In genomic region chr1:221392453-221392852, GRCh38 we compare ENCODE assay signal across 13 cellular contexts.
DNase-seq lines count a peak whose midpoint lies in the region; ATAC-seq, FAIRE-seq and TF ChIP-seq lines count a peak whose summit lies in the region.
"Had no signal": no experiment of that assay in that cellular context is flagged by ENCODE, and none has a peak within 500 bp of the region (broad histone marks: within the 10 kb centered on the region; RNA-seq: fewer than 3 reads in every experiment).

No MANE protein-coding gene starts in this region.

- peaks cover 24% of the 10 kb centered on the region for H3F3A ChIP-seq in GM23248 (ENCODE audit: insufficient read depth)

- H3K27me3 ChIP-seq in GM23248 (replicated peaks; ENCODE audit: insufficient read depth): no peaks in the 10 kb centered on the region
- H3K27me3 ChIP-seq in gastroesophageal sphincter: no peaks in the 10 kb centered on the region
- H3K27me3 ChIP-seq in subcutaneous abdominal adipose tissue (ENCODE audit: control insufficient read depth in 5 of 5, insufficient read depth in 4 of 5, low read length in 5 of 5): no peaks in the 10 kb centered on the region
- H3K27me3 ChIP-seq in CD4-positive, alpha-beta memory T cell (ENCODE audit: insufficient read depth, low read length): no peaks in the 10 kb centered on the region
- H3K27me3 ChIP-seq: ovary had no signal

- peak; percentile 91 for ATAC-seq in gastroesophageal sphincter
- ATAC-seq: activated CD8-positive, alpha-beta T cell treated with anti-CD3 and anti-CD28 coated beads for 36 hours had no signal

- H3K4me3 ChIP-seq in GM23248 (no peak overlapping the region), gastroesophageal sphincter (no peak overlapping the region), subcutaneous abdominal adipose tissue (ENCODE audit: low read depth in 1 of 5, low read length in 5 of 5) (no peak overlapping the region)
- no peak overlapping the region for H3K4me3 ChIP-seq in CD4-positive, alpha-beta memory T cell (ENCODE audit: low read length in 2 of 2)
- H3K4me3 ChIP-seq: ovary had no signal

- peak overlapping the region; percentile 28 for H3K4me2 ChIP-seq in GM23248 (ENCODE audit: unreplicated experiment)

- H3K9me3 ChIP-seq in GM23248 (ENCODE audit: low read depth) (no peaks in the 10 kb centered on the region), gastroesophageal sphincter (no peaks in the 10 kb centered on the region), subcutaneous abdominal adipose tissue (ENCODE audit: control insufficient read depth in 5 of 5, low read length in 5 of 5) (peaks cover 0 to 8% (median 5%) of the 10 kb centered on the region in 5 donors)
- H3K9me3 ChIP-seq in CD4-positive, alpha-beta memory T cell (ENCODE audit: control insufficient read depth in 1 of 2, low read length in 2 of 2): no peaks in the 10 kb centered on the region
- H3K9me3 ChIP-seq: ovary had no signal

- H3K27ac ChIP-seq in GM23248 (peak overlapping the region; percentile 27), gastroesophageal sphincter (peak overlapping the region in 3 of 4 donors; percentile 36 to 55 (median 39)), subcutaneous abdominal adipose tissue (ENCODE audit: low read depth, low read length) (peak overlapping the region; percentile 77)
- no peak overlapping the region for H3K27ac ChIP-seq in CD4-positive, alpha-beta memory T cell (ENCODE audit: low read depth, low read length)
- H3K27ac ChIP-seq: ovary had no signal

- no peak for TF ChIP-seq POLR2A in gastroesophageal sphincter (IDR thresholded peaks at IDR 0.05)
- no peak for TF ChIP-seq POLR2A in GM12891 (IDR thresholded peaks at IDR 0.05; ENCODE audit: low read depth, low read length)

- H4K20me1 ChIP-seq in GM23248 (ENCODE audit: insufficient read depth): no peaks in the 10 kb centered on the region

- TF ChIP-seq CTCF in gastroesophageal sphincter (IDR thresholded peaks at IDR 0.05): no peak

- peaks cover 0 to 5% (median 2%) of the 10 kb centered on the region in 8 donors for H3K9me3 Mint-ChIP-seq in CD4-positive, alpha-beta memory T cell
- H3K9me3 Mint-ChIP-seq: activated CD8-positive, alpha-beta T cell treated with anti-CD3 and anti-CD28 coated beads for 36 hours; activated naive CD8-positive, alpha-beta T cell treated with anti-CD3 and anti-CD28 coated beads for 36 hours had no signal

- H3K4me1 Mint-ChIP-seq in CD4-positive, alpha-beta memory T cell: no peaks in the 10 kb centered on the region

- no peak for TF ChIP-seq EP300 in gastroesophageal sphincter (IDR thresholded peaks at IDR 0.05)

- POLR2A ChIA-PET in CD4-positive, alpha-beta memory T cell (lab: Charles Lee; ENCODE audit: partially characterized antibody): no interaction called here

- CTCF ChIA-PET in CD4-positive, alpha-beta memory T cell (lab: Charles Lee; ENCODE audit: partially characterized antibody): no interaction called here

- H3K4me1 ChIP-seq in GM23248 (ENCODE audit: insufficient read depth) (peaks cover 23% of the 10 kb centered on the region), gastroesophageal sphincter (peaks cover 0 to 21% (median 0%) of the 10 kb centered on the region in 3 donors), subcutaneous abdominal adipose tissue (ENCODE audit: control insufficient read depth in 5 of 5, insufficient read depth in 5 of 5, low read length in 5 of 5) (peaks cover 4 to 27% (median 19%) of the 10 kb centered on the region in 5 donors)
- no peaks in the 10 kb centered on the region for H3K4me1 ChIP-seq in CD4-positive, alpha-beta memory T cell (ENCODE audit: insufficient read depth, low read length)

- no peaks in the 10 kb centered on the region for H3K36me3 ChIP-seq in GM23248 (ENCODE audit: low read depth)
- H3K36me3 ChIP-seq in gastroesophageal sphincter: no peaks in the 10 kb centered on the region
- H3K36me3 ChIP-seq in subcutaneous abdominal adipose tissue (ENCODE audit: control insufficient read depth in 5 of 5, insufficient read depth in 5 of 5, low read length in 5 of 5): no peaks in the 10 kb centered on the region
- no peaks in the 10 kb centered on the region for H3K36me3 ChIP-seq in CD4-positive, alpha-beta memory T cell (ENCODE audit: insufficient read depth, low read length)
- H3K36me3 ChIP-seq: ovary had no signal

- H3K27me3 Mint-ChIP-seq in CD4-positive, alpha-beta memory T cell: peaks cover 14 to 19% of the 10 kb centered on the region in 2 donors

- DNase-seq in GM23248: peak; percentile 92
- peak; percentile 56 for DNase-seq in amniotic epithelial cell (ENCODE audit: low read depth)
- no peak for DNase-seq in NCI-H2196 treated with DMSO at 0.1 percent for 48 hours (lab: John Stamatoyannopoulos, UW; ENCODE audit: unreplicated experiment)
- no peak for DNase-seq in GM12891 (ENCODE audit: insufficient read length, low spot score)
- DNase-seq in activated naive CD4-positive, alpha-beta T cell treated with Interleukin-2 at 50 U/mL for 16 hours: no peak
- no peak for DNase-seq in CD4-positive, alpha-beta memory T cell
- DNase-seq: activated CD8-positive, alpha-beta T cell treated with anti-CD3 and anti-CD28 coated beads for 36 hours; activated naive CD8-positive, alpha-beta T cell treated with anti-CD3 and anti-CD28 coated beads for 36 hours; NCI-H774; ovary had no signal

- H3K27ac Mint-ChIP-seq in CD4-positive, alpha-beta memory T cell: no peak overlapping the region
- H3K27ac Mint-ChIP-seq: activated CD8-positive, alpha-beta T cell treated with anti-CD3 and anti-CD28 coated beads for 36 hours; activated naive CD8-positive, alpha-beta T cell treated with anti-CD3 and anti-CD28 coated beads for 36 hours had no signal

- FAIRE-seq in GM12891 (lab: Jason Lieb, UNC): no peak
- FAIRE-seq: GM18507 had no signal

- H2AFZ ChIP-seq in GM23248: no peak overlapping the region

- intact Hi-C loops in CD4-positive, alpha-beta memory T cell (cut with micrococcal nuclease): no loop called here

- no peaks in the 10 kb centered on the region for H3K36me3 Mint-ChIP-seq in CD4-positive, alpha-beta memory T cell
- H3K36me3 Mint-ChIP-seq: activated naive CD8-positive, alpha-beta T cell treated with anti-CD3 and anti-CD28 coated beads for 36 hours had no signal

- no peaks in the 10 kb centered on the region for H3K79me2 ChIP-seq in GM23248 (ENCODE audit: insufficient read depth)

- in situ Hi-C loops in GM23248 (cut with MboI): no loop called here

- no peak overlapping the region for H3K4me3 Mint-ChIP-seq in CD4-positive, alpha-beta memory T cell
- H3K4me3 Mint-ChIP-seq: activated CD8-positive, alpha-beta T cell treated with anti-CD3 and anti-CD28 coated beads for 36 hours; activated naive CD8-positive, alpha-beta T cell treated with anti-CD3 and anti-CD28 coated beads for 36 hours had no signal

- H3K9ac ChIP-seq in GM23248 (no peak overlapping the region), subcutaneous abdominal adipose tissue (ENCODE audit: low read length in 5 of 5) (no peak overlapping the region)

- no peaks in the 10 kb centered on the region for H3K9me2 ChIP-seq in GM23248 (ENCODE audit: insufficient read depth)

- WGBS in GM23248 (ENCODE audit: low coverage in 1 of 2, low lambda C conversion rate in 2 of 2, missing lambda C conversion rate in 2 of 2), 2 experiments: 0 to 20% methylated on average over 1 of the region's 1 CpG
- 22 to 33% methylated on average over 1 of the region's 1 CpG for whole genome bisulfite sequencing in gastroesophageal sphincter (ENCODE audit: low coverage in 1 of 2), 2 donors

TF ChIP-seq in GM12891, 5 proteins besides CTCF, POLR2A, EP300 and RAD21:
- TF ChIP-seq POLR2AphosphoS5 (IDR thresholded peaks at IDR 0.05; ENCODE audit: low read depth, low read length) (no peak), PAX5 (IDR thresholded peaks at IDR 0.05; ENCODE audit: insufficient read depth, low read length, severe bottlenecking) (no peak), TAF1 (IDR thresholded peaks at IDR 0.05; ENCODE audit: low read depth, low read length) (no peak), SPI1 (IDR thresholded peaks at IDR 0.05; ENCODE audit: low read depth, low read length) (no peak), POU2F2 (IDR thresholded peaks at IDR 0.05; ENCODE audit: low read depth, low read length) (no peak)

Comparison
In these comparisons a context has a peak if more than half of its experiments do, and no peak if none do; other contexts are left out.
1. DNase-seq: peak in GM23248 (single experiment) and amniotic epithelial cell (single experiment); none in NCI-H2196 treated with DMSO at 0.1 percent for 48 hours (single experiment), GM12891 (single experiment), activated naive CD4-positive, alpha-beta T cell treated with Interleukin-2 at 50 U/mL for 16 hours (single experiment) and CD4-positive, alpha-beta memory T cell (0 of 5).